Comparison of ENCODE assay signal across 30 cellular contexts in the genomic region with DNA sequence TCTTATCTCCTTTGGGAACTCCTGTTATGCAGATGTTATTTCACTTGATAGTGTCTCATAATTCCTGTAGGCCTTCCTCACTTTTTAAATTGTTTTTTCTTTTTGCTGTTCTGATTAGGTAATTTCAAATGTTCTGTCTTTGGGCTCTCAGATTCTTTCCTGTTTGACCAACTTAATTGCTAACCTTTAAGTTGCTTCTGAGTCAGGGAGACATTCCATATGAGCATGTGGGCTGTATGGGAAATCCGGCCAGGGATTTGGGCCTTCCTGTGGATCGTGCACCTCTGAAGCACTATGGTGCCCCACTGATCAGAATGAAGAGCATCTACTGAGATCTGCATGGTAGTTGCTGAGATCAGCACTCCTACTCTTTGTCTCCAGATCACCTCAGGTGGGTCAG. TPM values are rescaled to one million over a fixed set of nuclear protein-coding genes. Genes with fewer than 3 reads are reported as not detected.
"Had no signal": no experiment of that assay in that cellular context is flagged by ENCODE, and none has a peak within 500 bp of the region (broad histone marks: within the 10 kb centered on the region; RNA-seq: fewer than 3 reads in every experiment).

No MANE protein-coding gene starts in this region.

- H3K4me3 ChIP-seq: esophagus squamous epithelium had no signal

- H3K36me3 ChIP-seq: brain microvascular endothelial cell, esophagus squamous epithelium, WERI-Rb-1 had no signal

- ATAC-seq: activated CD8-positive, alpha-beta T cell treated with anti-CD3 and anti-CD28 coated beads for 36 hours; T-helper 17 cell had no signal

- H3K27me3 ChIP-seq: brain microvascular endothelial cell, esophagus squamous epithelium had no signal

- FAIRE-seq: astrocyte, colon, endometrium, endothelial cell of umbilical vein, frontal cortex had no signal

- H3K4me1 ChIP-seq: esophagus squamous epithelium had no signal

- H3K9me3 ChIP-seq: esophagus squamous epithelium had no signal

- DNase-seq: activated CD4-positive, alpha-beta T cell treated with anti-CD3 and anti-CD28 coated beads for 48 hours; activated CD4-positive, alpha-beta T cell treated with anti-CD3 and anti-CD28 coated beads, Interleukin-2, amount 50 U/mL, for 1 hour; activated CD4-positive, alpha-beta T cell treated with anti-CD3 and anti-CD28 coated beads, Interleukin-2, amount 50 U/mL, for 48 hours; activated CD4-positive, CD25-positive, alpha-beta regulatory T cell; activated CD4-positive, CD25-positive, alpha-beta regulatory T cell treated with anti-CD3 and anti-CD28 coated beads, Interleukin-2, amount 50 U/mL, for 72 hours; activated CD8-positive, alpha-beta memory T cell treated with anti-CD3 and anti-CD28 coated beads for 24 hours; activated CD8-positive, alpha-beta T cell treated with anti-CD3 and anti-CD28 coated beads for 36 hours; activated effector memory CD4-positive, alpha-beta T cell treated with anti-CD3 and anti-CD28 coated beads, Interleukin-2, amount 50 U/mL, for 16 hours; activated naive CD4-positive, alpha-beta T cell treated with anti-CD3 and anti-CD28 coated beads for 36 hours; activated T-cell treated with anti-CD3 and anti-CD28 coated beads, Interleukin-2, amount 50 U/mL, for 1 hour; activated T-cell treated with anti-CD3 and anti-CD28 coated beads, Interleukin-2, amount 50 U/mL, for 48 hours; amniotic stem cell; anterior cingulate cortex; brain microvascular endothelial cell; caudate nucleus; cortex of kidney; effector CD8-positive, alpha-beta T cell; esophagus squamous epithelium; head of caudate nucleus; T-helper 1 cell; T-helper 17 cell; T1000; WERI-Rb-1 had no signal

- H3K27ac ChIP-seq: brain microvascular endothelial cell, epithelial cell of prostate, esophagus squamous epithelium, WERI-Rb-1 had no signal

RNA-seq across cellular contexts. Expression of gene REEP1, which starts 44.7 kb away (rescaled TPM):
- total RNA-seq: fibroblast of lung had no signal
